In the genomic region with DNA sequence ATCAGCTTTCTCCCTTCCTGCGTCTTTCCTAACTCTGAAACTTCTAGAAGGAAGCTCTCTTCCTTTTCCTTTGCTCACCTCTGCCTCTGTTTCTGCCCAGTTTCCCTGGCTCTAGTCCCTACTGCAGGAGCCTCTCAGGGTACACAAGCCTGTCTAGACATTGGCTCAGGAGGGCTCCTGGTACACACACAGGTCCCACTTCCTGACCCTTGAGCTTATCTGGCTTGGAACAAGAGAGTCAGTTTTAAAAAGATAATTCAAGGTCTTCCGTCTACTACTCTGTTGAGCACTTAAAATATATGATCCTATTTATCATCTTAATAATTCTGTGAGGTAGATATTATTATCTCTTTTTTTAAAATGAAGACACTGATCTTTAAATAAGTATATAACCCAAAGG, we compare ENCODE assay signal across 25 cellular contexts.
"Had no signal": no experiment of that assay in that cellular context is flagged by ENCODE, and none has a peak within 500 bp of the region (broad histone marks: within the 10 kb centered on the region; RNA-seq: fewer than 3 reads in every experiment).

No MANE protein-coding gene starts in this region.

- H3K4me3 Mint-ChIP-seq: activated CD4-positive, alpha-beta T cell treated with anti-CD3 and anti-CD28 coated beads, Interleukin-2, amount 10 ng/mL, durations not matched to agents 7 days and 5 days; activated naive CD8-positive, alpha-beta T cell; effector memory CD8-positive, alpha-beta T cell; immature natural killer cell; mesothelial cell of epicardium; naive B cell; nephron progenitor cell; stimulated activated naive B cell treated with anti-CD40 and anti-IgM and Interleukin-4, amounts not matched to agents 10 μg/mL and 1 μg/mL and 100 μg/mL, for 72 hours had no signal

- H3K4me1 Mint-ChIP-seq: activated CD4-positive, alpha-beta T cell treated with anti-CD3 and anti-CD28 coated beads, Interleukin-2, amount 10 ng/mL, durations not matched to agents 7 days and 5 days; immature natural killer cell; mesothelial cell of epicardium; nephron progenitor cell had no signal

- H3K27me3 Mint-ChIP-seq: activated CD4-positive, alpha-beta T cell treated with anti-CD3 and anti-CD28 coated beads, Interleukin-2, amount 10 ng/mL, durations not matched to agents 7 days and 5 days; activated naive CD8-positive, alpha-beta T cell; effector memory CD8-positive, alpha-beta T cell; naive B cell; stimulated activated naive B cell treated with anti-CD40 and anti-IgM and Interleukin-4, amounts not matched to agents 10 μg/mL and 1 μg/mL and 100 μg/mL, for 72 hours had no signal

- DNase-seq: activated CD4-positive, alpha-beta T cell treated with anti-CD3 and anti-CD28 coated beads for 1 hour; activated CD4-positive, alpha-beta T cell treated with anti-CD3 and anti-CD28 coated beads, Interleukin-2, amount 10 ng/mL, durations not matched to agents 7 days and 5 days; activated effector memory CD4-positive, alpha-beta T cell treated with Interleukin-2 at 50 U/mL for 16 hours; activated naive CD4-positive, alpha-beta T cell treated with Interleukin-2 at 50 U/mL for 16 hours; activated T-cell treated with anti-CD3 and anti-CD28 coated beads for 4 hours; amniotic stem cell; brain microvascular endothelial cell; effector memory CD8-positive, alpha-beta T cell; foreskin fibroblast; head of caudate nucleus; hypothalamus; immature natural killer cell; kidney; left colon; mammary epithelial cell; naive B cell; nephron progenitor cell; pancreas; psoas muscle; stimulated activated CD4-positive, alpha-beta T cell treated with anti-CD3 and anti-CD28 coated beads, Interleukin-15, amount 100 ng/mL, for 24 hours; stimulated activated CD4-positive, alpha-beta T cell treated with anti-CD3 and anti-CD28 coated beads, Interleukin-2, amount 100 ng/mL, for 24 hours; stimulated activated naive B cell treated with anti-CD40 and anti-IgM and Interleukin-4, amounts not matched to agents 10 μg/mL and 1 μg/mL and 100 μg/mL, for 72 hours; T1000 had no signal

- H3K27ac Mint-ChIP-seq: activated CD4-positive, alpha-beta T cell treated with anti-CD3 and anti-CD28 coated beads, Interleukin-2, amount 10 ng/mL, durations not matched to agents 7 days and 5 days; activated naive CD8-positive, alpha-beta T cell; immature natural killer cell; mesothelial cell of epicardium; nephron progenitor cell; stimulated activated naive B cell treated with anti-CD40 and anti-IgM and Interleukin-4, amounts not matched to agents 10 μg/mL and 1 μg/mL and 100 μg/mL, for 72 hours had no signal

- ATAC-seq: effector memory CD8-positive, alpha-beta T cell; left colon; psoas muscle; stimulated activated naive B cell treated with anti-CD40 and anti-IgM and Interleukin-4, amounts not matched to agents 10 μg/mL and 1 μg/mL and 100 μg/mL, for 72 hours had no signal
